In the genomic region with DNA sequence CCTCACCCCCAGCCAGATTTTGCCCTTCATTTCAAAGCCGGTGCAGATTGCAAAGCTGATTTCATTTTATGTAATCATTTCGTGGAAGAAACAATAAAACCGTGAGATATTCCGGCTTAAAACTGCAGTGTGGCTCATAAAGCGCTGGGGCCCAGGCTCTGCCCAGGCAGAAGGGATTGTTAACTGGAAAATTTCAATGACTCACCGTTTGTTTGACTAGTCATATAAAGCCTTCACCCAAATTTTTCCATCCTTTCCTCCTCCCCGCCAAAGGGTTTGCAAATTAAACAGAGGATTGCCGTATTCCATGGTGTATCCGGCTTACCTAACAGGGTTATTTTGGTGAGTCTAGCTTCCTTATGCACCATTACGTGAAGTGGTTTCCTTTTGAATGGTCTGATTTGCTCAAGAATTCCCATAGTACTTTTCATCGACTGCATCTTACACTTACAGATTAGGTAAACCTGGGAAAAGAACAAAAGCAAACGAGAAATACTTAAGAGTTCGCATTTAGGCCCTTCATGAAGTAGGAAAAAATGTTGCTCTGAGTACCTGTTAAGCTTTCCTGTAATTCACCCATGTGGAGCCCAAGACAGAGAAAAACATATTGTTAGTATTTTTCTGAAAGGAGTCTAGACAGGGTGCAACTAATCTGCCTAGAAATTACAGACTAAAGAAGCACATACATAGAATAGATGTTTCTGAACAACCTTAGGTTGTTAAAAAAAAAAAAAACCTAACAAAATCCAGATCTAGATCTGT, we compare ENCODE assay signal across 1 cellular context.
TF ChIP-seq lines count a peak whose summit lies in the region.

No MANE protein-coding gene starts in this region.

TF ChIP-seq in HepG2, 621 proteins besides CTCF, POLR2A, EP300 and RAD21 (continues in another document):
- TF ChIP-seq PPARG (CRISPR knock-in tag; conservative IDR thresholded peaks at IDR 0.05) (peak; percentile 59), ZNF800 (CRISPR knock-in tag; IDR thresholded peaks at IDR 0.05) (peak; percentile 42; the same call in 1 of the 2 replicates), PBX3 (CRISPR knock-in tag; IDR thresholded peaks at IDR 0.05; ENCODE audit: borderline replicate concordance) (no peak), ZNF124 (CRISPR knock-in tag; IDR thresholded peaks at IDR 0.05) (peak; percentile 99), HOXA9 (CRISPR knock-in tag; IDR thresholded peaks at IDR 0.05; ENCODE audit: borderline replicate concordance) (no peak), MAF1 (CRISPR knock-in tag; IDR thresholded peaks at IDR 0.05; ENCODE audit: borderline replicate concordance) (no peak; the same call in 1 of the 2 replicates), RNF219 (CRISPR knock-in tag; IDR thresholded peaks at IDR 0.05) (peak; percentile 85; the same call in 1 of the 2 replicates), E2F5 (CRISPR knock-in tag; conservative IDR thresholded peaks at IDR 0.05) (no peak), ZNF530 (CRISPR knock-in tag; IDR thresholded peaks at IDR 0.05; ENCODE audit: low read depth) (no peak), ZNF83 (CRISPR knock-in tag; IDR thresholded peaks at IDR 0.05; ENCODE audit: borderline replicate concordance) (no peak), SMAD3 (CRISPR knock-in tag; IDR thresholded peaks at IDR 0.05) (no peak), HNRNPLL (IDR thresholded peaks at IDR 0.05; ENCODE audit: low read depth, low read length, poor library complexity, severe bottlenecking) (no peak), CSRNP2 (CRISPR knock-in tag; conservative IDR thresholded peaks at IDR 0.05; ENCODE audit: low read depth) (no peak), HDAC2 (CRISPR knock-in tag; IDR thresholded peaks at IDR 0.05) (peak; percentile 58; the same call in 1 of the 2 replicates), ZNF557 (CRISPR knock-in tag; IDR thresholded peaks at IDR 0.05) (no peak; the same call in 1 of the 2 replicates), MTF1 (CRISPR knock-in tag; IDR thresholded peaks at IDR 0.05) (no peak), TGIF2 (CRISPR knock-in tag; IDR thresholded peaks at IDR 0.05) (no peak), ZNF570 (CRISPR knock-in tag; IDR thresholded peaks at IDR 0.05; ENCODE audit: borderline replicate concordance) (no peak), GRHL1 (CRISPR knock-in tag; conservative IDR thresholded peaks at IDR 0.05) (no peak), SP1 (IDR thresholded peaks at IDR 0.05) (no peak; the same call in 1 of the 2 replicates), SP1 (CRISPR knock-in tag; IDR thresholded peaks at IDR 0.05) (no peak), SIX1 (CRISPR knock-in tag; IDR thresholded peaks at IDR 0.05; ENCODE audit: borderline replicate concordance) (peak; percentile 28), NFIB (CRISPR knock-in tag; IDR thresholded peaks at IDR 0.05; ENCODE audit: borderline replicate concordance) (no peak), BRD4 (CRISPR knock-in tag; IDR thresholded peaks at IDR 0.05) (no peak), ZBTB7B (CRISPR knock-in tag; IDR thresholded peaks at IDR 0.05) (no peak), RCOR2 (CRISPR knock-in tag; IDR thresholded peaks at IDR 0.05) (peak; percentile 52; the same call in 1 of the 2 replicates), RORA (CRISPR knock-in tag; IDR thresholded peaks at IDR 0.05) (no peak), NRL (CRISPR knock-in tag; IDR thresholded peaks at IDR 0.05; ENCODE audit: borderline replicate concordance) (no peak), SMC3 (IDR thresholded peaks at IDR 0.05; ENCODE audit: low read length) (no peak; the same call in 1 of the 2 replicates), ZKSCAN8 (CRISPR knock-in tag; IDR thresholded peaks at IDR 0.05; ENCODE audit: borderline replicate concordance) (no peak; the same call in 1 of the 2 replicates), ZNF878 (CRISPR knock-in tag; IDR thresholded peaks at IDR 0.05) (peak; percentile 87)
- TF ChIP-seq, protein P1, sequence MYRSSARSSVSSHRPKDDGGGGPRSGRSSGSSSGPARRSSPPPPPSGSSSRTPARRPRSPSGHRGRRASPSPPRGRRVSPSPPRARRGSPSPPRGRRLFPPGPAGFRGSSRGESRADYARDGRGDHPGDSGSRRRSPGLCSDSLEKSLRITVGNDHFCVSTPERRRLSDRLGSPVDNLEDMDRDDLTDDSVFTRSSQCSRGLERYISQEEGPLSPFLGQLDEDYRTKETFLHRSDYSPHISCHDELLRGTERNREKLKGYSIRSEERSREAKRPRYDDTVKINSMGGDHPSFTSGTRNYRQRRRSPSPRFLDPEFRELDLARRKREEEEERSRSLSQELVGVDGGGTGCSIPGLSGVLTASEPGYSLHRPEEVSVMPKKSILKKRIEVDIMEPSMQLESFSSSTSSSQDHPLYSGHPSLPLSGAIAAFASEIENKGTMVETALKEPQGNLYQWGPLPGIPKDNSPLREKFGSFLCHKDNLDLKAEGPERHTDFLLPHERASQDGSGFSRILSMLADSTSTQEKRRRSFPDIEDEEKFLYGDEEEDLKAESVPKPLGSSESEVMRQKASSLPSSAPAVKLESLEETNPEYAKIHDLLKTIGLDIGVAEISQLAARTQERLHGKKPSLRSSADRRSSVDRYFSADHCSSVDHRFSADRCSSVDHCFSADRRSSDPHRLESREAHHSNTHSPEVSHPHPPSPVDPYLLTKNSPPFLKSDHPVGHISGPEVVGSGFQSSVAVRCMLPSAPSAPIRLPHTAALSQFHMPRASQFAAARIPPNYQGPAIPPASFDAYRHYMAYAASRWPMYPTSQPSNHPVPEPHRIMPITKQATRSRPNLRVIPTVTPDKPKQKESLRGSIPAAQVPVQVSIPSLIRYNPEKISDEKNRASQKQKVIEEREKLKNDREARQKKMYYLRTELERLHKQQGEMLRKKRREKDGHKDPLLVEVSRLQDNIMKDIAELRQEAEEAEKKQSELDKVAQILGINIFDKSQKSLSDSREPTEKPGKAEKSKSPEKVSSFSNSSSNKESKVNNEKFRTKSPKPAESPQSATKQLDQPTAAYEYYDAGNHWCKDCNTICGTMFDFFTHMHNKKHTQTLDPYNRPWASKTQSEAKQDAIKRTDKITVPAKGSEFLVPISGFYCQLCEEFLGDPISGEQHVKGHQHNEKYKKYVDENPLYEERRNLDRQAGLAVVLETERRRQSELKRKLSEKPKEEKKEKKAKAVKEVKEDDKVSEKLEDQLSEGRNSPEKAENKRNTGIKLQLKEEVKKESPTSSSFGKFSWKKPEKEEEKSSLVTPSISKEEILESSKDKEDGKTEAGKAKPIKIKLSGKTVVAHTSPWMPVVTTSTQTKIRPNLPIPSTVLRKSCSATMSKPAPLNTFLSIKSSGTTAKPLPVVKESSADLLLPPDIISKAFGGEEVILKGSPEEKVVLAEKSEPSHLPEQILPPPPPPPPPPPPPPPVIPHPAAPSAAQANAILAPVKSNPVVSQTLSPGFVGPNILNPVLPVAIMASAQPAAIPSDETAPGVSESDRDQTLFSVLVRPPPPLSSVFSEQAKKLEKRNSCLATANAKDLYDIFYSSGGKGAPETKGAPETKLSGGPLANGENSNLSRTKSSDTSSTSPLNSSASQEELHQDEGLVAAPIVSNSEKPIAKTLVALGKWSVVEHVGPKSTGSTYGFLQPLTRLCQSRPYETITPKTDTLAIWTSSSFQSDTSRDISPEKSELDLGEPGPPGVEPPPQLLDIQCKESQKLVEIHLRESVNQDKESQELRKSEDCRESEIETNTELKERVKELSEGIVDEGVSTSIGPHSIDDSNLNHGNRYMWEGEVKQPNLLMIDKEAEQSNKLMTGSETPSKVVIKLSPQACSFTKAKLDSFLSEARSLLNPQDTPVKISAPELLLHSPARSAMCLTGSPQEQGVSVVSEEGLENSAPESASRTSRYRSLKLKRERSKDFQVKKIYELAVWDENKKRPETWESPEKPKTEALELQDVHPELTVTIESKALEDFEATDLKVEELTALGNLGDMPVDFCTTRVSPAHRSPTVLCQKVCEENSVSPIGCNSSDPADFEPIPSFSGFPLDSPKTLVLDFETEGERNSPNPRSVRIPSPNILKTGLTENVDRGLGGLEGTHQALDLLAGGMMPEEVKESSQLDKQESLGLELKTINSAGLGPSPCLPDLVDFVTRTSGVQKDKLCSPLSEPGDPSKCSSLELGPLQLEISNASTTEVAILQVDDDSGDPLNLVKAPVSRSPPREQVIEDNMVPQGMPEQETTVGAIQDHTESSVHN (CRISPR knock-in tag; IDR thresholded peaks at IDR 0.05): no peak; the same call in 1 of the 2 replicates
- TF ChIP-seq, protein P2, sequence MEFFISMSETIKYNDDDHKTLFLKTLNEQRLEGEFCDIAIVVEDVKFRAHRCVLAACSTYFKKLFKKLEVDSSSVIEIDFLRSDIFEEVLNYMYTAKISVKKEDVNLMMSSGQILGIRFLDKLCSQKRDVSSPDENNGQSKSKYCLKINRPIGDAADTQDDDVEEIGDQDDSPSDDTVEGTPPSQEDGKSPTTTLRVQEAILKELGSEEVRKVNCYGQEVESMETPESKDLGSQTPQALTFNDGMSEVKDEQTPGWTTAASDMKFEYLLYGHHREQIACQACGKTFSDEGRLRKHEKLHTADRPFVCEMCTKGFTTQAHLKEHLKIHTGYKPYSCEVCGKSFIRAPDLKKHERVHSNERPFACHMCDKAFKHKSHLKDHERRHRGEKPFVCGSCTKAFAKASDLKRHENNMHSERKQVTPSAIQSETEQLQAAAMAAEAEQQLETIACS (CRISPR knock-in tag; IDR thresholded peaks at IDR 0.05): no peak
- TF ChIP-seq, protein P3, sequence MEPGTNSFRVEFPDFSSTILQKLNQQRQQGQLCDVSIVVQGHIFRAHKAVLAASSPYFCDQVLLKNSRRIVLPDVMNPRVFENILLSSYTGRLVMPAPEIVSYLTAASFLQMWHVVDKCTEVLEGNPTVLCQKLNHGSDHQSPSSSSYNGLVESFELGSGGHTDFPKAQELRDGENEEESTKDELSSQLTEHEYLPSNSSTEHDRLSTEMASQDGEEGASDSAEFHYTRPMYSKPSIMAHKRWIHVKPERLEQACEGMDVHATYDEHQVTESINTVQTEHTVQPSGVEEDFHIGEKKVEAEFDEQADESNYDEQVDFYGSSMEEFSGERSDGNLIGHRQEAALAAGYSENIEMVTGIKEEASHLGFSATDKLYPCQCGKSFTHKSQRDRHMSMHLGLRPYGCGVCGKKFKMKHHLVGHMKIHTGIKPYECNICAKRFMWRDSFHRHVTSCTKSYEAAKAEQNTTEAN (CRISPR knock-in tag; conservative IDR thresholded peaks at IDR 0.05): no peak
